Comparison of ENCODE assay signal across 14 cellular contexts in genomic region chr3:127655641-127656040, GRCh38. TPM values are rescaled to one million over a fixed set of nuclear protein-coding genes. Genes with fewer than 3 reads are reported as not detected.
DNase-seq lines count a peak whose midpoint lies in the region; ATAC-seq, FAIRE-seq and TF ChIP-seq lines count a peak whose summit lies in the region.
"Had no signal": no experiment of that assay in that cellular context is flagged by ENCODE, and none has a peak within 500 bp of the region (broad histone marks: within the 10 kb centered on the region; RNA-seq: fewer than 3 reads in every experiment).

No MANE protein-coding gene starts in this region.

- H3K4me2 ChIP-seq in A549 = peak overlapping the region; percentile 60
- H3K4me2 ChIP-seq in K562 (ENCODE audit: insufficient read depth, low read length) = no peak overlapping the region
- H3K4me2 ChIP-seq: BLaER1 had no signal

- H4K20me1 ChIP-seq in K562 (replicated peaks; ENCODE audit: control insufficient read depth, insufficient read depth, low read length) = no peaks in the 10 kb centered on the region
- H4K20me1 ChIP-seq: BLaER1 had no signal

- H3K27me3 Mint-ChIP-seq in HFFc6 (ENCODE audit: insufficient read depth) = no peaks in the 10 kb centered on the region; the same call in 1 of the 2 replicates
- no peaks in the 10 kb centered on the region for H3K27me3 Mint-ChIP-seq in activated CD4-positive, alpha-beta memory T cell treated with anti-CD3 and anti-CD28 coated beads for 36 hours

- FAIRE-seq in A549 (lab: Jason Lieb, UNC) = no peak
- no peak for FAIRE-seq in K562 (lab: Jason Lieb, UNC)

- H3K9ac ChIP-seq in K562 (ENCODE audit: insufficient read depth in 1 of 2, low read depth in 2 of 2, low read length in 2 of 2) = no peak overlapping the region
- H3K9ac ChIP-seq: BLaER1 had no signal

- intact Hi-C loops in K562 (cut with micrococcal nuclease) = loop anchor here (10.0 kb wide), 2 partner anchors 179 to 479 kb away; no protein-coding TSS in a partner anchor
- intact Hi-C loops in left lung (cut with DNase I) = no loop called here
- intact Hi-C loops in activated CD4-positive, alpha-beta memory T cell treated with anti-CD3 and anti-CD28 coated beads for 36 hours (cut with micrococcal nuclease) = no loop called here

- no peak for TF ChIP-seq POLR2A in A549 (IDR thresholded peaks at IDR 0.05; ENCODE audit: low read length)
- no peak for TF ChIP-seq POLR2A in K562 (conservative IDR thresholded peaks at IDR 0.05)
- no peak for TF ChIP-seq POLR2A in upper lobe of left lung (IDR thresholded peaks at IDR 0.05)

- H3K27ac Mint-ChIP-seq in HFFc6 = peak overlapping the region; percentile 47
- H3K27ac Mint-ChIP-seq in activated CD4-positive, alpha-beta memory T cell treated with anti-CD3 and anti-CD28 coated beads for 36 hours = no peak overlapping the region
- H3K27ac Mint-ChIP-seq: activated CD8-positive, alpha-beta memory T cell treated with anti-CD3 and anti-CD28 coated beads, Interleukin-2, amount 10 ng/mL, durations not matched to agents 7 days and 5 days had no signal

- H3K9me3 ChIP-seq in A549 (no peaks in the 10 kb centered on the region), K562 (replicated peaks; ENCODE audit: control insufficient read depth, insufficient read depth, low read depth, low read length) (no peaks in the 10 kb centered on the region), left lung (no peaks in the 10 kb centered on the region), upper lobe of left lung (no peaks in the 10 kb centered on the region)
- H3K9me3 ChIP-seq: BLaER1, neutrophil had no signal

- TF ChIP-seq CTCF in A549 (IDR thresholded peaks at IDR 0.05) = no peak
- no peak for TF ChIP-seq CTCF in HFFc6 (IDR thresholded peaks at IDR 0.05)
- no peak for TF ChIP-seq CTCF in K562 (IDR thresholded peaks at IDR 0.05 in 2 of 3, conservative IDR thresholded peaks at IDR 0.05 in 1 of 3; ENCODE audit: insufficient read depth in 2 of 3, low read depth in 1 of 3, low read length in 3 of 3)
- TF ChIP-seq CTCF in left lung (IDR thresholded peaks at IDR 0.05) = no peak
- no peak for TF ChIP-seq CTCF in upper lobe of left lung (IDR thresholded peaks at IDR 0.05)

- ATAC-seq in A549 (peak in 1 of 2 experiments; percentile 28; a peak in 2 of 6 replicates), K562 (no peak), left lung (peak; percentile 43), upper lobe of left lung (ENCODE audit: low FRiP score in 2 of 2) (no peak), HG02759 (IDR thresholded peaks at IDR 0.05; ENCODE audit: unreplicated experiment) (no peak)
- ATAC-seq: activated CD8-positive, alpha-beta memory T cell treated with anti-CD3 and anti-CD28 coated beads, Interleukin-2, amount 10 ng/mL, durations not matched to agents 7 days and 5 days had no signal

- H3K4me1 Mint-ChIP-seq in HFFc6 (ENCODE audit: low read depth) = peaks cover 34% of the 10 kb centered on the region
- H3K4me1 Mint-ChIP-seq in activated CD4-positive, alpha-beta memory T cell treated with anti-CD3 and anti-CD28 coated beads for 36 hours (ENCODE audit: low read depth) = no peaks in the 10 kb centered on the region
- H3K4me1 Mint-ChIP-seq: activated CD8-positive, alpha-beta memory T cell treated with anti-CD3 and anti-CD28 coated beads, Interleukin-2, amount 10 ng/mL, durations not matched to agents 7 days and 5 days had no signal

- no peaks in the 10 kb centered on the region for H3K9me3 Mint-ChIP-seq in HFFc6
- no peaks in the 10 kb centered on the region for H3K9me3 Mint-ChIP-seq in activated CD4-positive, alpha-beta memory T cell treated with anti-CD3 and anti-CD28 coated beads for 36 hours

- H3K27ac ChIP-seq in A549 = peak overlapping the region; percentile 60 to 67; a peak in 5 of 6 replicates
- H3K27ac ChIP-seq in K562 (ENCODE audit: extremely low read depth, low read depth, low read length) = no peak overlapping the region; the same call in 2 of the 3 replicates
- peak overlapping the region in 1 of 2 donors; percentile 26 for H3K27ac ChIP-seq in left lung
- no peak overlapping the region for H3K27ac ChIP-seq in upper lobe of left lung
- H3K27ac ChIP-seq: BLaER1, neutrophil had no signal

- WGBS in A549 (ENCODE audit: missing lambda C conversion rate) = 61% methylated on average over 3 of the region's 3 CpGs
- 69% methylated on average over 3 of the region's 3 CpGs for WGBS in K562 (ENCODE audit: insufficient coverage, low coverage, missing lambda C conversion rate)
- WGBS in upper lobe of left lung, 2 donors = 80 to 87% methylated on average over 3 of the region's 3 CpGs

- H3K4me3 ChIP-seq in A549 = no peak overlapping the region
- H3K4me3 ChIP-seq in K562 = no peak overlapping the region
- no peak overlapping the region for H3K4me3 ChIP-seq in left lung
- no peak overlapping the region for H3K4me3 ChIP-seq in upper lobe of left lung
- H3K4me3 ChIP-seq: BLaER1 had no signal

- H3K79me2 ChIP-seq in K562 (ENCODE audit: control insufficient read depth, insufficient read depth, low read length) = no peaks in the 10 kb centered on the region

- in situ Hi-C loops in K562 (cut with MboI) = no loop called here

- H3K9me1 ChIP-seq in K562 (ENCODE audit: control insufficient read depth, insufficient read depth, low read length) = no peaks in the 10 kb centered on the region

- peaks cover 20% of the 10 kb centered on the region; the same call in 1 of the 3 replicates for H3K36me3 ChIP-seq in K562 (ENCODE audit: control insufficient read depth, insufficient read depth, low read length)
- no peaks in the 10 kb centered on the region for H3K36me3 ChIP-seq in left lung
- H3K36me3 ChIP-seq in upper lobe of left lung = no peaks in the 10 kb centered on the region
- H3K36me3 ChIP-seq: BLaER1, neutrophil had no signal

- no TSS peak for BruUV-seq in K562 (replicated peaks; lab: Mats Ljungman, UMichigan)

- H3K27me3 ChIP-seq in K562 (ENCODE audit: control insufficient read depth in 2 of 2, insufficient read depth in 2 of 2, low read length in 2 of 2) (no peaks in the 10 kb centered on the region), left lung (no peaks in the 10 kb centered on the region), upper lobe of left lung (no peaks in the 10 kb centered on the region)
- H3K27me3 ChIP-seq: BLaER1, neutrophil had no signal

- POLR2A ChIA-PET in A549 (lab: Yijun Ruan, JAX) (no interaction called here), K562 (lab: Yijun Ruan, JAX) (no interaction called here)
- POLR2A ChIA-PET in activated CD4-positive, alpha-beta memory T cell treated with anti-CD3 and anti-CD28 coated beads for 36 hours (lab: Charles Lee) = no interaction called here

- TF ChIP-seq EP300 in A549 (IDR thresholded peaks at IDR 0.05) (no peak), K562 (IDR thresholded peaks at IDR 0.05; ENCODE audit: low read length) (no peak), upper lobe of left lung (IDR thresholded peaks at IDR 0.05) (no peak)

- TF ChIP-seq RAD21 in A549 (conservative IDR thresholded peaks at IDR 0.05 in 1 of 2, IDR thresholded peaks at IDR 0.05 in 1 of 2) = no peak
- TF ChIP-seq RAD21 in K562 (CRISPR knock-in tag; conservative IDR thresholded peaks at IDR 0.05 in 1 of 2, IDR thresholded peaks at IDR 0.05 in 1 of 2) = no peak

- no peak overlapping the region for H2AFZ ChIP-seq in K562 (ENCODE audit: low read depth, low read length)

- peaks cover 28% of the 10 kb centered on the region for H3K4me1 ChIP-seq in A549
- no peaks in the 10 kb centered on the region for H3K4me1 ChIP-seq in K562 (replicated peaks in 1 of 2; ENCODE audit: control insufficient read depth in 2 of 2, insufficient read depth in 2 of 2, low read length in 2 of 2)
- no peaks in the 10 kb centered on the region for H3K4me1 ChIP-seq in left lung
- peaks cover 0 to 7% (median 0%) of the 10 kb centered on the region in 4 donors for H3K4me1 ChIP-seq in upper lobe of left lung

- H3K4me3 Mint-ChIP-seq in HFFc6 = no peak overlapping the region
- H3K4me3 Mint-ChIP-seq in activated CD4-positive, alpha-beta memory T cell treated with anti-CD3 and anti-CD28 coated beads for 36 hours = no peak overlapping the region
- H3K4me3 Mint-ChIP-seq: activated CD8-positive, alpha-beta memory T cell treated with anti-CD3 and anti-CD28 coated beads, Interleukin-2, amount 10 ng/mL, durations not matched to agents 7 days and 5 days had no signal

- H3K36me3 Mint-ChIP-seq in HFFc6 (ENCODE audit: low read depth) = no peaks in the 10 kb centered on the region
- no peaks in the 10 kb centered on the region for H3K36me3 Mint-ChIP-seq in activated CD4-positive, alpha-beta memory T cell treated with anti-CD3 and anti-CD28 coated beads for 36 hours
- H3K36me3 Mint-ChIP-seq: activated CD8-positive, alpha-beta memory T cell treated with anti-CD3 and anti-CD28 coated beads, Interleukin-2, amount 10 ng/mL, durations not matched to agents 7 days and 5 days had no signal

- CTCF ChIA-PET in A549 (lab: Yijun Ruan, JAX) (interaction anchor here (0.9 to 2.4 kb wide), 3 partner anchors 13 to 316 kb away, joined by 3 to 9 read pairs (median 3); partner anchors contain the start of gene MGLL), K562 (lab: Yijun Ruan, JAX; ENCODE audit: low intra/inter-chr PET ratio) (no interaction called here)
- CTCF ChIA-PET in activated CD4-positive, alpha-beta memory T cell treated with anti-CD3 and anti-CD28 coated beads for 36 hours (lab: Charles Lee) = no interaction called here

- DNase-seq in A549 (ENCODE audit: low read depth in 1 of 2, low spot score in 1 of 2) = no peak
- peak; percentile 58 for DNase-seq in HFFc6
- DNase-seq in K562 (ENCODE audit: extremely low read depth in 1 of 4, low spot score in 3 of 4) = no peak
- DNase-seq in left lung = no peak
- DNase-seq in upper lobe of left lung = no peak
- no peak for DNase-seq in activated CD4-positive, alpha-beta memory T cell treated with anti-CD3 and anti-CD28 coated beads for 36 hours
- DNase-seq in T-helper 9 cell = no peak
- DNase-seq: activated CD8-positive, alpha-beta memory T cell treated with anti-CD3 and anti-CD28 coated beads, Interleukin-2, amount 10 ng/mL, durations not matched to agents 7 days and 5 days; NCI-H1930; stimulated activated naive CD4-positive, alpha-beta T cell treated with Interleukin-2 at 50 U/mL for 16 hours; T-helper 2 cell had no signal

RNA-seq across cellular contexts. Expression of gene ABTB1, which starts 17.1 kb away (rescaled TPM):
- polyA plus RNA-seq in A549 (2011; rRNA removed) (9.7 and 10.7 TPM in 2 replicates), A549 (2017; fragmentation: RNase III; extraction: RNeasy Plus Mini Kit Qiagen cat#74134 plus additional on column Dnase treatment) (8.1 to 13.2 TPM (median 11.7 TPM) in 3 replicates), K562 (2011; rRNA removed) (1.2 and 1.7 TPM in 2 replicates), K562 (2014; fragmentation: Illumina TruSeq; extraction: Trizol) (0.42 and 1.1 TPM in 2 replicates), K562 (2014; fragmentation: Nextera tagmentation; extraction: Ambion mirVana) (under 1 TPM in 1 of 2 experiments, not detected in 1; 0.04 TPM), K562 (2014; rRNA removed) (1.4 and 2.3 TPM in 2 replicates)
- polyA plus RNA-seq in A549 (2012; cell fraction: cytosol; rRNA removed) = 15.1 and 18.9 TPM in 2 replicates
- 73.1 and 77.2 TPM in 2 replicates for polyA plus RNA-seq in A549 (2012; cell fraction: nucleus; rRNA removed)
- 20.7 and 25.8 TPM in 2 replicates for polyA minus RNA-seq in A549 (2011; rRNA and poly(A)+ RNA removed)
- 10 to 100 TPM in 4 of 6 experiments, 1 to 10 TPM in 2; 9.5 to 14.0 (median 11.5) TPM for total RNA-seq in HFFc6 (2021; fragmentation: NEBNext Ultra II Directional; extraction: Animal tissue kit (Norgen Biotek cat#: 25700))
- 7.7 and 16.8 TPM in 2 replicates for total RNA-seq in K562 (2011; cell fraction: chromatin; rRNA removed; ENCODE audit: low replicate concordance)
- 13.7 and 16.5 TPM in 2 replicates for total RNA-seq in K562 (2011; cell fraction: nucleolus; rRNA removed)
- 6.9 and 9.3 TPM in 2 replicates for total RNA-seq in K562 (2011; cell fraction: nucleoplasm; rRNA removed)
- total RNA-seq in K562 (2014; rRNA removed) (0.68 and 1.0 TPM in 2 replicates), K562 (2014; rRNA removed; fragmentation: Illumina TruSeq; extraction: Trizol) (0.25 and 0.26 TPM in 2 replicates), K562 (2015; rRNA removed; fragmentation: Illumina TruSeq; extraction: Trizol) (0.29 and 0.30 TPM in 2 replicates), K562 (2021) (1.6 and 1.9 TPM in 2 replicates), left lung (10 to 100 TPM; 31.6 to 56.1 TPM), upper lobe of left lung (100 to 1,000 TPM in 2 of 6 donors, 10 to 100 TPM in 4; 28.0 to 262 (median 65.8) TPM)
- polyA plus RNA-seq in K562 (2011; cell fraction: cytosol; rRNA removed) = 1.3 and 2.5 TPM in 2 replicates
- 14.3 and 22.2 TPM in 2 replicates for polyA plus RNA-seq in K562 (2011; cell fraction: nucleus; rRNA removed)
- polyA plus RNA-seq in K562 (2012) = 1.7 and 6.1 TPM in 2 replicates
- polyA minus RNA-seq in K562 (2011; rRNA and poly(A)+ RNA removed) = 0.60 and 0.95 TPM in 2 replicates
- polyA minus RNA-seq in K562 (2011; cell fraction: cytosol; rRNA and poly(A)+ RNA removed) = 1.0 and 2.4 TPM in 2 replicates
- 4.1 and 5.9 TPM in 2 replicates for polyA minus RNA-seq in K562 (2011; cell fraction: nucleus; rRNA and poly(A)+ RNA removed)
- total RNA-seq in activated CD4-positive, alpha-beta memory T cell treated with anti-CD3 and anti-CD28 coated beads for 36 hours = 10 to 100 TPM; 14.8 TPM

RNA-seq across cellular contexts. Expression of gene PODXL2, which starts 26.7 kb away (rescaled TPM):
- polyA plus RNA-seq in A549 (2011; rRNA removed) (3.8 and 4.2 TPM in 2 replicates), A549 (2017; fragmentation: RNase III; extraction: RNeasy Plus Mini Kit Qiagen cat#74134 plus additional on column Dnase treatment) (5.5 to 6.2 TPM (median 5.5 TPM) in 3 replicates), K562 (2011; rRNA removed) (19.2 and 20.3 TPM in 2 replicates), K562 (2014; fragmentation: Illumina TruSeq; extraction: Trizol) (22.1 and 27.7 TPM in 2 replicates), K562 (2014; fragmentation: Nextera tagmentation; extraction: Ambion mirVana) (under 1 TPM; 0.03 to 0.07 TPM), K562 (2014; rRNA removed) (49.0 and 50.3 TPM in 2 replicates)
- polyA plus RNA-seq in A549 (2012; cell fraction: cytosol; rRNA removed) = 7.8 and 10.8 TPM in 2 replicates
- polyA plus RNA-seq in A549 (2012; cell fraction: nucleus; rRNA removed) = 10.7 and 16.3 TPM in 2 replicates
- polyA minus RNA-seq in A549 (2011; rRNA and poly(A)+ RNA removed) = 1.8 and 2.1 TPM in 2 replicates
- total RNA-seq in HFFc6 (2021; fragmentation: NEBNext Ultra II Directional; extraction: Animal tissue kit (Norgen Biotek cat#: 25700)) = under 1 TPM in 1 of 6 experiments, not detected in 5; 0.09 TPM
- 17.2 and 34.9 TPM in 2 replicates for total RNA-seq in K562 (2011; cell fraction: chromatin; rRNA removed; ENCODE audit: low replicate concordance)
- 47.0 and 49.4 TPM in 2 replicates for total RNA-seq in K562 (2011; cell fraction: nucleolus; rRNA removed)
- total RNA-seq in K562 (2011; cell fraction: nucleoplasm; rRNA removed) = 23.7 and 31.7 TPM in 2 replicates
- total RNA-seq in K562 (2014; rRNA removed) (52.5 and 59.1 TPM in 2 replicates), K562 (2014; rRNA removed; fragmentation: Illumina TruSeq; extraction: Trizol) (16.1 TPM in 2 replicates), K562 (2015; rRNA removed; fragmentation: Illumina TruSeq; extraction: Trizol) (21.9 and 22.3 TPM in 2 replicates), K562 (2021) (39.6 and 42.4 TPM in 2 replicates), left lung (10 to 100 TPM in 1 of 2 donors, 1 to 10 TPM in 1; 2.9 to 12.3 TPM), upper lobe of left lung (1 to 10 TPM; 1.0 to 5.1 (median 3.5) TPM)
- 19.5 and 45.6 TPM in 2 replicates for polyA plus RNA-seq in K562 (2011; cell fraction: cytosol; rRNA removed)
- 22.1 and 37.7 TPM in 2 replicates for polyA plus RNA-seq in K562 (2011; cell fraction: nucleus; rRNA removed)
- 18.9 and 20.5 TPM in 2 replicates for polyA plus RNA-seq in K562 (2012)
- polyA minus RNA-seq in K562 (2011; rRNA and poly(A)+ RNA removed) = 12.9 and 14.7 TPM in 2 replicates
- polyA minus RNA-seq in K562 (2011; cell fraction: cytosol; rRNA and poly(A)+ RNA removed) = 16.8 and 18.6 TPM in 2 replicates
- polyA minus RNA-seq in K562 (2011; cell fraction: nucleus; rRNA and poly(A)+ RNA removed) = 9.6 and 11.8 TPM in 2 replicates
- 1 to 10 TPM; 1.2 to 1.3 TPM for total RNA-seq in activated CD4-positive, alpha-beta memory T cell treated with anti-CD3 and anti-CD28 coated beads for 36 hours

RNA-seq across cellular contexts. Expression of gene MCM2, which starts 57.4 kb away (rescaled TPM):
- polyA plus RNA-seq in A549 (2011; rRNA removed) = 38.7 and 40.5 TPM in 2 replicates
- polyA plus RNA-seq in A549 (2012; cell fraction: cytosol; rRNA removed) = 85.9 and 103 TPM in 2 replicates
- 175 and 192 TPM in 2 replicates for polyA plus RNA-seq in A549 (2012; cell fraction: nucleus; rRNA removed)
- polyA plus RNA-seq in A549 (2017; fragmentation: RNase III; extraction: RNeasy Plus Mini Kit Qiagen cat#74134 plus additional on column Dnase treatment) = 60.2 to 65.7 TPM (median 64.5 TPM) in 3 replicates
- 79.0 and 89.3 TPM in 2 replicates for polyA minus RNA-seq in A549 (2011; rRNA and poly(A)+ RNA removed)
- total RNA-seq in HFFc6 (2021; fragmentation: NEBNext Ultra II Directional; extraction: Animal tissue kit (Norgen Biotek cat#: 25700)) = 10 to 100 TPM; 24.1 to 56.0 (median 45.0) TPM
- total RNA-seq in K562 (2011; cell fraction: chromatin; rRNA removed; ENCODE audit: low replicate concordance) = 47.8 and 103 TPM in 2 replicates
- 73.3 and 75.2 TPM in 2 replicates for total RNA-seq in K562 (2011; cell fraction: nucleolus; rRNA removed)
- 58.3 and 58.7 TPM in 2 replicates for total RNA-seq in K562 (2011; cell fraction: nucleoplasm; rRNA removed)
- total RNA-seq in K562 (2014; rRNA removed) = 114 and 127 TPM in 2 replicates
- total RNA-seq in K562 (2014; rRNA removed; fragmentation: Illumina TruSeq; extraction: Trizol) = 42.8 and 53.3 TPM in 2 replicates
- total RNA-seq in K562 (2015; rRNA removed; fragmentation: Illumina TruSeq; extraction: Trizol) = 74.8 and 78.4 TPM in 2 replicates
- total RNA-seq in K562 (2021) = 132 and 139 TPM in 2 replicates
- polyA plus RNA-seq in K562 (2011; rRNA removed) = 85.3 and 107 TPM in 2 replicates
- 111 and 139 TPM in 2 replicates for polyA plus RNA-seq in K562 (2011; cell fraction: cytosol; rRNA removed)
- 97.8 and 104 TPM in 2 replicates for polyA plus RNA-seq in K562 (2011; cell fraction: nucleus; rRNA removed)
- 69.7 and 85.9 TPM in 2 replicates for polyA plus RNA-seq in K562 (2012)
- 67.5 and 83.1 TPM in 2 replicates for polyA plus RNA-seq in K562 (2014; fragmentation: Illumina TruSeq; extraction: Trizol)
- 1 to 10 TPM; 5.8 to 5.9 TPM for polyA plus RNA-seq in K562 (2014; fragmentation: Nextera tagmentation; extraction: Ambion mirVana)
- 76.5 and 83.7 TPM in 2 replicates for polyA plus RNA-seq in K562 (2014; rRNA removed)
- polyA minus RNA-seq in K562 (2011; rRNA and poly(A)+ RNA removed) = 93.0 and 140 TPM in 2 replicates
- 127 and 131 TPM in 2 replicates for polyA minus RNA-seq in K562 (2011; cell fraction: cytosol; rRNA and poly(A)+ RNA removed)
- polyA minus RNA-seq in K562 (2011; cell fraction: nucleus; rRNA and poly(A)+ RNA removed) = 35.5 and 49.1 TPM in 2 replicates
- total RNA-seq in left lung = 10 to 100 TPM; 17.0 to 37.8 TPM
- 10 to 100 TPM in 3 of 6 donors, 1 to 10 TPM in 3; 6.1 to 14.7 (median 10.1) TPM for total RNA-seq in upper lobe of left lung
- total RNA-seq in activated CD4-positive, alpha-beta memory T cell treated with anti-CD3 and anti-CD28 coated beads for 36 hours = 100 to 1,000 TPM; 216 to 218 TPM

Comparison
In these comparisons a context has a peak if more than half of its experiments do, and no peak if none do; other contexts are left out.
1. H3K27ac ChIP-seq: peak in A549 (2 of 2); none in K562 (single experiment) and upper lobe of left lung (0 of 4).